ENCODE assay signal across 1 cellular context in the genomic region with DNA sequence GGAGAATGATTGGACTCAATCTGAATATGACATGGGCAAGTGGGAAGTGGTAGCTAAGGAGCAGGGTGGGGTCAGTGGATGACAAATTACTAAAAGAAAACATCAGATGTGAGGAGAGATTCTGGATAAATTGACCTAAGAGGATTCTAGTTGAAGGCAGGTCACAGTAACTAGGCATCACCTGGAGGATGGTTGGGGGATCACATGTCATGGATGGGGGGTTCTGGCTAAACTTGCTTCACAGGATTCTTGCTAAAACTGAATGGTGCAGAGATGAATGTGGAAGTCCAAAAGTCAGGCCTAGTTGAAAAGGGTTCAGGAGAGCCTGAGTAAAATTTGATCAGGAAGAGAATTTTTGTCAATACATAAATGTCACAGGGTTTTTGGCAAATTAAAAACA.
TF ChIP-seq lines count a peak whose summit lies in the region.

No MANE protein-coding gene starts in this region.

TF ChIP-seq in H1, 55 proteins besides CTCF, POLR2A, EP300 and RAD21:
- TF ChIP-seq, protein P1, sequence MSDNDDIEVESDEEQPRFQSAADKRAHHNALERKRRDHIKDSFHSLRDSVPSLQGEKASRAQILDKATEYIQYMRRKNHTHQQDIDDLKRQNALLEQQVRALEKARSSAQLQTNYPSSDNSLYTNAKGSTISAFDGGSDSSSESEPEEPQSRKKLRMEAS (IDR thresholded peaks at IDR 0.05) = no peak
- no peak for TF ChIP-seq TEAD4 (IDR thresholded peaks at IDR 0.05; ENCODE audit: low read depth, low read length)
- no peak for TF ChIP-seq SP2 (IDR thresholded peaks at IDR 0.05; ENCODE audit: low read length)
